Comparison of ENCODE assay signal across 18 cellular contexts in the genomic region with DNA sequence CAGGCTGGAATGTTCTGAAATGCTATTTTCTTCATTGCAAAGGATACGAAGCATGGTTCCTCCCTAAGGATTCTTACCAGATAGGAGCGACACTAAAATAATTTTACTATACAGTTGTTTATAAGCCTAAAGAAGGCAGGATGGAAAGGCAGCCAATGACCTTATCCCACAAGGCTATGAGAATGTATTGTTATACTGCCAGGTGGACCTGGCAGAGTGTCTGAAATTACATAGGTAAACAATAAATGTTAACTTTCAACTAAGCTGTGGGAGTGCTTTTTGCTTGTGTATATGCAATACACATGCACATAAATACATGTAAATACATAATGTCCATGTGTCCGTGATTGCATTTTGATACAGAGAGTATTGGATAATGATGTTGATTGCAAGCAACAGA.
"Had no signal": no experiment of that assay in that cellular context is flagged by ENCODE, and none has a peak within 500 bp of the region (broad histone marks: within the 10 kb centered on the region; RNA-seq: fewer than 3 reads in every experiment).

No MANE protein-coding gene starts in this region.

- H3K36me3 ChIP-seq: left ventricle myocardium inferior, lower lobe of right lung, neural progenitor cell, ovary had no signal

- H3K4me2 ChIP-seq: neural progenitor cell had no signal

- H3K27me3 ChIP-seq: hepatocyte, neural progenitor cell, ovary had no signal

- H3K27ac ChIP-seq: hepatocyte, left ventricle myocardium inferior, lower lobe of right lung, neural progenitor cell, ovary had no signal

- DNase-seq: erythroblast; foreskin melanocyte; head of caudate nucleus; kidney; left cardiac atrium; left ventricle myocardium inferior; lower lobe of right lung; midbrain; nucleus accumbens; ovary; right cardiac atrium; small intestine; stimulated activated CD4-positive, alpha-beta T cell treated with anti-CD3 and anti-CD28 coated beads, Interleukin-12 subunit alpha, Interleukin-12 subunit beta, amount 100 ng/mL, for 4 hours; stimulated activated naive CD4-positive, alpha-beta T cell; trophoblast cell had no signal

- H3K4me3 ChIP-seq: hepatocyte, left ventricle myocardium inferior, lower lobe of right lung, neural progenitor cell, ovary had no signal

- H3K9ac ChIP-seq: neural progenitor cell had no signal

- H3K9me3 ChIP-seq: lower lobe of right lung, ovary had no signal

- H3K4me1 ChIP-seq: left ventricle myocardium inferior, lower lobe of right lung had no signal

- ATAC-seq: left cardiac atrium; lower lobe of right lung; natural killer cell treated with Interleukin-12 subunit alpha and Interleukin-12 subunit beta and Interleukin-15 and Interleukin-18, amount 100 ng/mL, for 72 hours; right cardiac atrium had no signal
